1 cellular context compared by ENCODE assay signal in the genomic region with DNA sequence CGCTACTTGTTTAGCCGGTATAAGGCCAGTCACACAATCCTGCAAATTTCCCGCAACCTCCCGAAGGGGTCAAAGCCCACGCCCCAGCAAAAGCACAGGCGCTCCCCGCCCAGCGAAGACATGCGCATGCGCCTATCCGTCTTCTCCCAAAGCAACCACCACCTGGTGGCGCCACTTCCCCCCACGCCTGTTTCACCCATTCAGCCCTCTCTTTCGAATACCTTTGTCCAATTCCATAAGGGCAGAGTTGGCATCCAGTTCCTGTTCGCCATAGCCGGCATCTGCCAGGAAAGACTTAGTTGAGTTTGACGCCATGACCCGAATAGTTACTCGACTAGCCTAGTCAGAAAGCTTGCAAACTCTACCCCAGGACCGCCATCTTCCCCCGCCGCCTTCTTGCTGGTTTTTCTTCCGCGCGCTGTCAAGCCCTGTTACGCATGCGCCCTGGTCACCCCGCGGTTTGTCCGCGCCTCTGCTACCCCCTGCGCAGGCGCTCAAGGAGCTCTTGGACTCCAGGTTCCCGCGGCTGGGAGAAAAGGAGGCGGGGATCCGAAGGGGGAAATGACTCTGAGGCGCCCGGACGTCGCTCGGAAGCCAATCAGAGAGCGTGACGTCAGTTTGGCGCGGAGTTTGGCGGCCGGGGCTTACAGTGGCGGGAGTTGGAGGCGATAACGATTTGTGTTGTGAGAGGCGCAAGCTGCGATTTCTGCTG.
TF ChIP-seq lines count a peak whose summit lies in the region.

A gene with protein sequence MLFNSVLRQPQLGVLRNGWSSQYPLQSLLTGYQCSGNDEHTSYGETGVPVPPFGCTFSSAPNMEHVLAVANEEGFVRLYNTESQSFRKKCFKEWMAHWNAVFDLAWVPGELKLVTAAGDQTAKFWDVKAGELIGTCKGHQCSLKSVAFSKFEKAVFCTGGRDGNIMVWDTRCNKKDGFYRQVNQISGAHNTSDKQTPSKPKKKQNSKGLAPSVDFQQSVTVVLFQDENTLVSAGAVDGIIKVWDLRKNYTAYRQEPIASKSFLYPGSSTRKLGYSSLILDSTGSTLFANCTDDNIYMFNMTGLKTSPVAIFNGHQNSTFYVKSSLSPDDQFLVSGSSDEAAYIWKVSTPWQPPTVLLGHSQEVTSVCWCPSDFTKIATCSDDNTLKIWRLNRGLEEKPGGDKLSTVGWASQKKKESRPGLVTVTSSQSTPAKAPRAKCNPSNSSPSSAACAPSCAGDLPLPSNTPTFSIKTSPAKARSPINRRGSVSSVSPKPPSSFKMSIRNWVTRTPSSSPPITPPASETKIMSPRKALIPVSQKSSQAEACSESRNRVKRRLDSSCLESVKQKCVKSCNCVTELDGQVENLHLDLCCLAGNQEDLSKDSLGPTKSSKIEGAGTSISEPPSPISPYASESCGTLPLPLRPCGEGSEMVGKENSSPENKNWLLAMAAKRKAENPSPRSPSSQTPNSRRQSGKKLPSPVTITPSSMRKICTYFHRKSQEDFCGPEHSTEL (plus strand): TSS at position 626 of the 712 bp plus-strand sequence. CDS start 143 bp downstream, outside the sequence.
A gene with protein sequence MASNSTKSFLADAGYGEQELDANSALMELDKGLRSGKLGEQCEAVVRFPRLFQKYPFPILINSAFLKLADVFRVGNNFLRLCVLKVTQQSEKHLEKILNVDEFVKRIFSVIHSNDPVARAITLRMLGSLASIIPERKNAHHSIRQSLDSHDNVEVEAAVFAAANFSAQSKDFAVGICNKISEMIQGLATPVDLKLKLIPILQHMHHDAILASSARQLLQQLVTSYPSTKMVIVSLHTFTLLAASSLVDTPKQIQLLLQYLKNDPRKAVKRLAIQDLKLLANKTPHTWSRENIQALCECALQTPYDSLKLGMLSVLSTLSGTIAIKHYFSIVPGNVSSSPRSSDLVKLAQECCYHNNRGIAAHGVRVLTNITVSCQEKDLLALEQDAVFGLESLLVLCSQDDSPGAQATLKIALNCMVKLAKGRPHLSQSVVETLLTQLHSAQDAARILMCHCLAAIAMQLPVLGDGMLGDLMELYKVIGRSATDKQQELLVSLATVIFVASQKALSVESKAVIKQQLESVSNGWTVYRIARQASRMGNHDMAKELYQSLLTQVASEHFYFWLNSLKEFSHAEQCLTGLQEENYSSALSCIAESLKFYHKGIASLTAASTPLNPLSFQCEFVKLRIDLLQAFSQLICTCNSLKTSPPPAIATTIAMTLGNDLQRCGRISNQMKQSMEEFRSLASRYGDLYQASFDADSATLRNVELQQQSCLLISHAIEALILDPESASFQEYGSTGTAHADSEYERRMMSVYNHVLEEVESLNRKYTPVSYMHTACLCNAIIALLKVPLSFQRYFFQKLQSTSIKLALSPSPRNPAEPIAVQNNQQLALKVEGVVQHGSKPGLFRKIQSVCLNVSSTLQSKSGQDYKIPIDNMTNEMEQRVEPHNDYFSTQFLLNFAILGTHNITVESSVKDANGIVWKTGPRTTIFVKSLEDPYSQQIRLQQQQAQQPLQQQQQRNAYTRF (minus strand): TSS at position 435 of the 712 bp plus-strand sequence. CDS start 120 bp downstream, at position 315.

TF ChIP-seq in HepG2, 621 proteins besides CTCF, POLR2A, EP300 and RAD21 (continued from another document and continues in another):
- TF ChIP-seq MYC (CRISPR knock-in tag; IDR thresholded peaks at IDR 0.05; ENCODE audit: borderline replicate concordance) (peak; percentile 91), KLF15 (CRISPR knock-in tag; IDR thresholded peaks at IDR 0.05; ENCODE audit: borderline replicate concordance) (0 out of 2 replicates have a peak, but pooled peaks have one; percentile 45), MAFK (conservative IDR thresholded peaks at IDR 0.05 in 1 of 2, IDR thresholded peaks at IDR 0.05 in 1 of 2; ENCODE audit: low read length in 2 of 2) (no peak), ZNF782 (CRISPR knock-in tag; IDR thresholded peaks at IDR 0.05; ENCODE audit: borderline replicate concordance) (peak; percentile 12; the same call in 1 of the 2 replicates), ZNF234 (CRISPR knock-in tag; conservative IDR thresholded peaks at IDR 0.05) (no peak), GTF2F1 (IDR thresholded peaks at IDR 0.05; ENCODE audit: low read length) (0 out of 2 replicates have a peak, but pooled peaks have one; percentile 6), ZNF329 (CRISPR knock-in tag; IDR thresholded peaks at IDR 0.05; ENCODE audit: low read depth) (no peak), HOXA3 (CRISPR knock-in tag; IDR thresholded peaks at IDR 0.05) (peak; percentile 72; the same call in 1 of the 2 replicates), ZNF143 (CRISPR knock-in tag; IDR thresholded peaks at IDR 0.05) (peak; percentile 4; the same call in 1 of the 2 replicates), POLR2AphosphoS2 (IDR thresholded peaks at IDR 0.05; ENCODE audit: low read depth, low read length) (no peak), SP140L (CRISPR knock-in tag; IDR thresholded peaks at IDR 0.05; ENCODE audit: borderline replicate concordance) (peak; percentile 61; the same call in 1 of the 2 replicates), ZNF138 (CRISPR knock-in tag; IDR thresholded peaks at IDR 0.05; ENCODE audit: low read depth) (0 out of 2 replicates have a peak, but pooled peaks have one; percentile 51), NPAS2 (CRISPR knock-in tag; IDR thresholded peaks at IDR 0.05; ENCODE audit: borderline replicate concordance) (no peak), RBM22 (optimal IDR thresholded peaks at IDR 0.05; ENCODE audit: low read length) (peak; percentile 22), ZNF598 (CRISPR knock-in tag; IDR thresholded peaks at IDR 0.05; ENCODE audit: borderline replicate concordance) (0 out of 2 replicates have a peak, but pooled peaks have one; percentile 45), XBP1 (CRISPR knock-in tag; IDR thresholded peaks at IDR 0.05) (no peak), ZNF614 (CRISPR knock-in tag; IDR thresholded peaks at IDR 0.05; ENCODE audit: borderline replicate concordance) (peak; percentile 43; the same call in 1 of the 2 replicates), SP5 (CRISPR knock-in tag; IDR thresholded peaks at IDR 0.05; ENCODE audit: borderline replicate concordance, low read depth) (peak; percentile 56; the same call in 1 of the 2 replicates), CHD2 (IDR thresholded peaks at IDR 0.05; ENCODE audit: low read depth, low read length) (no peak), CREB1 (IDR thresholded peaks at IDR 0.05) (peak; percentile 99), CREB1 (CRISPR knock-in tag; IDR thresholded peaks at IDR 0.05) (peak; percentile 97), ZSCAN29 (CRISPR knock-in tag; conservative IDR thresholded peaks at IDR 0.05) (0 out of 2 replicates have a peak, but pooled peaks have one; percentile 62), ZNF367 (CRISPR knock-in tag; IDR thresholded peaks at IDR 0.05; ENCODE audit: borderline replicate concordance) (no peak), NR2C2 (CRISPR knock-in tag; IDR thresholded peaks at IDR 0.05; ENCODE audit: borderline replicate concordance) (peak; percentile 53), ZNF44 (CRISPR knock-in tag; IDR thresholded peaks at IDR 0.05) (peak; percentile 67; the same call in 1 of the 2 replicates), ZFP62 (CRISPR knock-in tag; IDR thresholded peaks at IDR 0.05) (no peak), ZNF24 (IDR thresholded peaks at IDR 0.05) (no peak; the same call in 1 of the 2 replicates), TSC22D2 (CRISPR knock-in tag; IDR thresholded peaks at IDR 0.05; ENCODE audit: borderline replicate concordance) (0 out of 2 replicates have a peak, but pooled peaks have one; percentile 29), ZNF616 (CRISPR knock-in tag; IDR thresholded peaks at IDR 0.05; ENCODE audit: low read depth) (0 out of 2 replicates have a peak, but pooled peaks have one; percentile 17), YEATS4 (CRISPR knock-in tag; IDR thresholded peaks at IDR 0.05; ENCODE audit: borderline replicate concordance) (peak; percentile 74), KLF9 (CRISPR knock-in tag; IDR thresholded peaks at IDR 0.05; ENCODE audit: low read depth) (0 out of 2 replicates have a peak, but pooled peaks have one; percentile 48), ZNF552 (CRISPR knock-in tag; IDR thresholded peaks at IDR 0.05; ENCODE audit: borderline replicate concordance) (no peak), ZNF282 (IDR thresholded peaks at IDR 0.05; ENCODE audit: partially characterized antibody) (no peak), ZNF331 (CRISPR knock-in tag; IDR thresholded peaks at IDR 0.05) (peak; percentile 4; the same call in 1 of the 2 replicates), CBX2 (IDR thresholded peaks at IDR 0.05; ENCODE audit: low read depth, low read length) (no peak), CBX2 (CRISPR knock-in tag; IDR thresholded peaks at IDR 0.05; ENCODE audit: low read depth) (no peak), SMARCC2 (IDR thresholded peaks at IDR 0.05) (no peak), ZNF33A (CRISPR knock-in tag; IDR thresholded peaks at IDR 0.05; ENCODE audit: borderline replicate concordance) (no peak), ZSCAN9 (CRISPR knock-in tag; IDR thresholded peaks at IDR 0.05; ENCODE audit: borderline replicate concordance) (0 out of 2 replicates have a peak, but pooled peaks have one; percentile 21), ZNF557 (CRISPR knock-in tag; IDR thresholded peaks at IDR 0.05) (no peak), NKX3-1 (CRISPR knock-in tag; IDR thresholded peaks at IDR 0.05) (no peak), FOXA3 (CRISPR knock-in tag; IDR thresholded peaks at IDR 0.05) (peak; percentile 66), ZNF33B (CRISPR knock-in tag; IDR thresholded peaks at IDR 0.05) (0 out of 2 replicates have a peak, but pooled peaks have one; percentile 36), ZNF556 (CRISPR knock-in tag; IDR thresholded peaks at IDR 0.05; ENCODE audit: borderline replicate concordance) (no peak), POLR2G (IDR thresholded peaks at IDR 0.05; ENCODE audit: low read depth, low read length) (peak; percentile 95), GTF3A (CRISPR knock-in tag; conservative IDR thresholded peaks at IDR 0.05) (0 out of 2 replicates have a peak, but pooled peaks have one; percentile 25)
- TF ChIP-seq, protein P1, sequence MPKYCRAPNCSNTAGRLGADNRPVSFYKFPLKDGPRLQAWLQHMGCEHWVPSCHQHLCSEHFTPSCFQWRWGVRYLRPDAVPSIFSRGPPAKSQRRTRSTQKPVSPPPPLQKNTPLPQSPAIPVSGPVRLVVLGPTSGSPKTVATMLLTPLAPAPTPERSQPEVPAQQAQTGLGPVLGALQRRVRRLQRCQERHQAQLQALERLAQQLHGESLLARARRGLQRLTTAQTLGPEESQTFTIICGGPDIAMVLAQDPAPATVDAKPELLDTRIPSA (CRISPR knock-in tag; IDR thresholded peaks at IDR 0.05; ENCODE audit: borderline replicate concordance): 0 out of 2 replicates have a peak, but pooled peaks have one; percentile 63
- TF ChIP-seq, protein P2, sequence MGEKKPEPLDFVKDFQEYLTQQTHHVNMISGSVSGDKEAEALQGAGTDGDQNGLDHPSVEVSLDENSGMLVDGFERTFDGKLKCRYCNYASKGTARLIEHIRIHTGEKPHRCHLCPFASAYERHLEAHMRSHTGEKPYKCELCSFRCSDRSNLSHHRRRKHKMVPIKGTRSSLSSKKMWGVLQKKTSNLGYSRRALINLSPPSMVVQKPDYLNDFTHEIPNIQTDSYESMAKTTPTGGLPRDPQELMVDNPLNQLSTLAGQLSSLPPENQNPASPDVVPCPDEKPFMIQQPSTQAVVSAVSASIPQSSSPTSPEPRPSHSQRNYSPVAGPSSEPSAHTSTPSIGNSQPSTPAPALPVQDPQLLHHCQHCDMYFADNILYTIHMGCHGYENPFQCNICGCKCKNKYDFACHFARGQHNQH (CRISPR knock-in tag; IDR thresholded peaks at IDR 0.05): peak; percentile 69
- TF ChIP-seq, protein P3, sequence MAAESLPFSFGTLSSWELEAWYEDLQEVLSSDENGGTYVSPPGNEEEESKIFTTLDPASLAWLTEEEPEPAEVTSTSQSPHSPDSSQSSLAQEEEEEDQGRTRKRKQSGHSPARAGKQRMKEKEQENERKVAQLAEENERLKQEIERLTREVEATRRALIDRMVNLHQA (CRISPR knock-in tag; IDR thresholded peaks at IDR 0.05): no peak
- TF ChIP-seq, protein P4, sequence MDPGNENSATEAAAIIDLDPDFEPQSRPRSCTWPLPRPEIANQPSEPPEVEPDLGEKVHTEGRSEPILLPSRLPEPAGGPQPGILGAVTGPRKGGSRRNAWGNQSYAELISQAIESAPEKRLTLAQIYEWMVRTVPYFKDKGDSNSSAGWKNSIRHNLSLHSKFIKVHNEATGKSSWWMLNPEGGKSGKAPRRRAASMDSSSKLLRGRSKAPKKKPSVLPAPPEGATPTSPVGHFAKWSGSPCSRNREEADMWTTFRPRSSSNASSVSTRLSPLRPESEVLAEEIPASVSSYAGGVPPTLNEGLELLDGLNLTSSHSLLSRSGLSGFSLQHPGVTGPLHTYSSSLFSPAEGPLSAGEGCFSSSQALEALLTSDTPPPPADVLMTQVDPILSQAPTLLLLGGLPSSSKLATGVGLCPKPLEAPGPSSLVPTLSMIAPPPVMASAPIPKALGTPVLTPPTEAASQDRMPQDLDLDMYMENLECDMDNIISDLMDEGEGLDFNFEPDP (CRISPR knock-in tag; conservative IDR thresholded peaks at IDR 0.05): no peak
- TF ChIP-seq, protein P5, sequence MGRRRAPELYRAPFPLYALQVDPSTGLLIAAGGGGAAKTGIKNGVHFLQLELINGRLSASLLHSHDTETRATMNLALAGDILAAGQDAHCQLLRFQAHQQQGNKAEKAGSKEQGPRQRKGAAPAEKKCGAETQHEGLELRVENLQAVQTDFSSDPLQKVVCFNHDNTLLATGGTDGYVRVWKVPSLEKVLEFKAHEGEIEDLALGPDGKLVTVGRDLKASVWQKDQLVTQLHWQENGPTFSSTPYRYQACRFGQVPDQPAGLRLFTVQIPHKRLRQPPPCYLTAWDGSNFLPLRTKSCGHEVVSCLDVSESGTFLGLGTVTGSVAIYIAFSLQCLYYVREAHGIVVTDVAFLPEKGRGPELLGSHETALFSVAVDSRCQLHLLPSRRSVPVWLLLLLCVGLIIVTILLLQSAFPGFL (CRISPR knock-in tag; IDR thresholded peaks at IDR 0.05): no peak
- TF ChIP-seq, protein P6, sequence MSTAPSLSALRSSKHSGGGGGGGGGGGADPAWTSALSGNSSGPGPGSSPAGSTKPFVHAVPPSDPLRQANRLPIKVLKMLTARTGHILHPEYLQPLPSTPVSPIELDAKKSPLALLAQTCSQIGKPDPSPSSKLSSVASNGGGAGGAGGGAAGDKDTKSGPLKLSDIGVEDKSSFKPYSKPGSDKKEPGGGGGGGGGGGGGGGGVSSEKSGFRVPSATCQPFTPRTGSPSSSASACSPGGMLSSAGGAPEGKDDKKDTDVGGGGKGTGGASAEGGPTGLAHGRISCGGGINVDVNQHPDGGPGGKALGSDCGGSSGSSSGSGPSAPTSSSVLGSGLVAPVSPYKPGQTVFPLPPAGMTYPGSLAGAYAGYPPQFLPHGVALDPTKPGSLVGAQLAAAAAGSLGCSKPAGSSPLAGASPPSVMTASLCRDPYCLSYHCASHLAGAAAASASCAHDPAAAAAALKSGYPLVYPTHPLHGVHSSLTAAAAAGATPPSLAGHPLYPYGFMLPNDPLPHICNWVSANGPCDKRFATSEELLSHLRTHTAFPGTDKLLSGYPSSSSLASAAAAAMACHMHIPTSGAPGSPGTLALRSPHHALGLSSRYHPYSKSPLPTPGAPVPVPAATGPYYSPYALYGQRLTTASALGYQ (CRISPR knock-in tag; IDR thresholded peaks at IDR 0.05): peak; percentile 77; the same call in 1 of the 2 replicates
- TF ChIP-seq, protein P7, sequence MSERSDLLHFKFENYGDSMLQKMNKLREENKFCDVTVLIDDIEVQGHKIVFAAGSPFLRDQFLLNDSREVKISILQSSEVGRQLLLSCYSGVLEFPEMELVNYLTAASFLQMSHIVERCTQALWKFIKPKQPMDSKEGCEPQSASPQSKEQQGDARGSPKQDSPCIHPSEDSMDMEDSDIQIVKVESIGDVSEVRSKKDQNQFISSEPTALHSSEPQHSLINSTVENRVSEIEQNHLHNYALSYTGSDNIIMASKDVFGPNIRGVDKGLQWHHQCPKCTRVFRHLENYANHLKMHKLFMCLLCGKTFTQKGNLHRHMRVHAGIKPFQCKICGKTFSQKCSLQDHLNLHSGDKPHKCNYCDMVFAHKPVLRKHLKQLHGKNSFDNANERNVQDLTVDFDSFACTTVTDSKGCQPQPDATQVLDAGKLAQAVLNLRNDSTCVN (CRISPR knock-in tag; IDR thresholded peaks at IDR 0.05; ENCODE audit: borderline replicate concordance): 0 out of 2 replicates have a peak, but pooled peaks have one; percentile 59
